In the genomic region with DNA sequence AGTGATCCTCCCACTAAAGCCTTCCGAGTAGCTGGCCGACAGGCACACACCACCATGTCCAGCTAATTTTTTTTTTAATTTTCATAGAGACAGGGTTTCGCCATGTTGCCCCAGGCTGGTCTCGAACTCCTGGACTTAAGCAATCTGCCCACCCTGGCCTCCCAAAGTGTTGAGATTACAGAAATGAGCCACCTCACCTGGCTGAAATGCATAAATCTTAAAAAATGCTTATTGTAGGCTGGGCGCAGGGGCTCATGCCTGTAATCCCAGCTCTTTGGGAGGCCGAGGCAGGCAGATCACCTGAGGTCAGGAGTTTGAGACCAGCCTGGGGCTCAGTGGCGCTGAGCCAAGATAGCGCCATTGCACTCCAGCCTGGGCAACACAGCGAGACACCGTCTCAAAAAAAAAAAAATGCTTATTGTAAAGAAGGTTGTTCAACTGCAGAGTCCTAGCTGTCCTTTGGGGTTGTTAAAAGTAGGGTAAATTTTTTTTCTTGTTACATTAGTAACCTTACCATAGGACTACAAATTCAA, we compare ENCODE assay signal across 26 cellular contexts. TPM values are rescaled to one million over a fixed set of nuclear protein-coding genes. Genes with fewer than 3 reads are reported as not detected.
DNase-seq lines count a peak whose midpoint lies in the region; ATAC-seq and TF ChIP-seq lines count a peak whose summit lies in the region.
"Had no signal": no experiment of that assay in that cellular context is flagged by ENCODE, and none has a peak within 500 bp of the region (broad histone marks: within the 10 kb centered on the region; RNA-seq: fewer than 3 reads in every experiment).

No MANE protein-coding gene starts in this region.

- H3K4me1 ChIP-seq in PC-9 (replicated peaks; ENCODE audit: insufficient read depth) (peaks cover 34% of the 10 kb centered on the region), esophagus squamous epithelium (peaks cover 3 to 46% (median 21%) of the 10 kb centered on the region in 3 donors)

- H3K9me3 ChIP-seq in AG04450 (ENCODE audit: control insufficient read depth, insufficient read depth, low read length) (peaks cover 4% of the 10 kb centered on the region), PC-9 (ENCODE audit: insufficient read depth, low read depth) (no peaks in the 10 kb centered on the region), esophagus squamous epithelium (no peaks in the 10 kb centered on the region)
- H3K9me3 ChIP-seq: heart right ventricle, lower lobe of right lung, spleen, upper lobe of left lung had no signal

- H3F3A ChIP-seq in PC-9 (ENCODE audit: insufficient read depth, low read depth) = peaks cover 32% of the 10 kb centered on the region

- TF ChIP-seq CTCF in AG04450 (IDR thresholded peaks at IDR 0.05; ENCODE audit: low read depth, low read length) (no peak), PC-9 (conservative IDR thresholded peaks at IDR 0.05) (no peak), esophagus squamous epithelium (IDR thresholded peaks at IDR 0.05) (no peak)

- H2AFZ ChIP-seq in PC-9 = no peak overlapping the region

- intact Hi-C loops in PC-9 (cut with micrococcal nuclease; ENCODE audit: unreplicated experiment) = loop anchor here (10.0 kb wide), 1 partner anchor 196 kb away; a partner anchor contains a TSS
- intact Hi-C loops in esophagus squamous epithelium (cut with DNase I) = no loop called here
- intact Hi-C loops in posterior vena cava (cut with DNase I) = no loop called here
- intact Hi-C loops in left ventricle myocardium superior (cut with micrococcal nuclease) = no loop called here

- H3K36me3 ChIP-seq in PC-9 (ENCODE audit: low read depth) (no peaks in the 10 kb centered on the region), esophagus squamous epithelium (no peaks in the 10 kb centered on the region)
- H3K36me3 ChIP-seq: heart right ventricle, lower lobe of right lung, spleen, upper lobe of left lung had no signal

- no peak for ATAC-seq in left ventricle myocardium superior
- ATAC-seq: activated naive CD8-positive, alpha-beta T cell treated with anti-CD3 and anti-CD28 coated beads, Interleukin-2, amount 50 U/mL, for 24 hours; heart right ventricle; lower lobe of right lung had no signal

- H3K27ac ChIP-seq in AG04450 (ENCODE audit: low read depth, low read length) (peak overlapping the region; percentile 59), PC-9 (peak overlapping the region; percentile 94), esophagus squamous epithelium (peak overlapping the region in 3 of 4 donors; percentile 1 to 81 (median 46)), caudate nucleus (ENCODE audit: low read depth, low read length) (no peak overlapping the region)
- H3K27ac ChIP-seq: lower lobe of right lung, upper lobe of left lung had no signal

- no peaks in the 10 kb centered on the region for H3K27me3 ChIP-seq in AG04450 (ENCODE audit: control insufficient read depth, insufficient read depth, low read length)
- no peaks in the 10 kb centered on the region for H3K27me3 ChIP-seq in PC-9 (ENCODE audit: insufficient read depth, low read depth)
- H3K27me3 ChIP-seq in esophagus squamous epithelium = no peaks in the 10 kb centered on the region
- H3K27me3 ChIP-seq: heart right ventricle, spleen, upper lobe of left lung had no signal

- DNase-seq in AG04450 (ENCODE audit: low read depth, low spot score) (no peak), PC-9 (no peak), esophagus squamous epithelium (lab: John Stamatoyannopoulos, UW) (no peak), posterior vena cava (ENCODE audit: low spot score) (peak; percentile 28), iPS-NIHi11 (ENCODE audit: low spot score) (no peak), left ventricle myocardium superior (no peak), caudate nucleus (lab: John Stamatoyannopoulos, UW) (no peak), HUDEP-2 (lab: John Stamatoyannopoulos, UW; ENCODE audit: unreplicated experiment in 76 of 76) (no peak)
- DNase-seq: activated B cell treated with CpG ODN at 0.5 μM for 24 hours; activated CD4-positive, alpha-beta memory T cell treated with anti-CD3 and anti-CD28 coated beads for 36 hours; activated effector memory CD4-positive, alpha-beta T cell treated with anti-CD3 and anti-CD28 coated beads, Interleukin-2, amount 50 U/mL, for 16 hours; activated naive CD8-positive, alpha-beta T cell treated with anti-CD3 and anti-CD28 coated beads, Interleukin-2, amount 50 U/mL, for 24 hours; heart right ventricle; lower lobe of right lung; MM.1S; NCI-H1417 treated with DMSO at 0.1 percent for 48 hours; NCI-H510A; RPMI8226; spleen; stimulated activated CD4-positive, alpha-beta T cell treated with anti-CD3 and anti-CD28 coated beads, Interleukin-4, amount 100 ng/mL, for 1 hour; stimulated activated naive CD4-positive, alpha-beta T cell; T1000; upper lobe of left lung had no signal

- WGBS in esophagus squamous epithelium, 2 donors = 70 to 71% methylated on average over 8 to 9 of the region's 10 CpGs

- no TSS peak for BruUV-seq in PC-9 (replicated peaks; lab: Mats Ljungman, UMichigan)

- TF ChIP-seq POLR2A in esophagus squamous epithelium (IDR thresholded peaks at IDR 0.05) = no peak

- peak overlapping the region; percentile 64 for H3K4me2 ChIP-seq in PC-9

- POLR2A ChIA-PET in AG04450 (lab: Yijun Ruan, JAX) = interaction anchor here (0.5 kb wide), 1 partner anchor 66 kb away, joined by 9 read pairs; no protein-coding TSS in a partner anchor
- POLR2A ChIA-PET in PC-9 (lab: Charles Lee; ENCODE audit: unreplicated experiment) = interaction anchor here (0.5 to 0.6 kb wide), 2 partner anchors 62 to 283 kb away, joined by 3 to 7 read pairs; a partner anchor contains a TSS

- CTCF ChIA-PET in AG04450 (lab: Charles Lee) (interaction anchor here (1.2 kb wide), 1 partner anchor 197 kb away, joined by 4 read pairs; no protein-coding TSS in a partner anchor), PC-9 (lab: Charles Lee) (no interaction called here)

- H3K4me3 ChIP-seq in AG04450 (ENCODE audit: low read depth, low read length) (no peak overlapping the region), PC-9 (no peak overlapping the region; the same call in 1 of the 2 replicates), esophagus squamous epithelium (no peak overlapping the region)
- H3K4me3 ChIP-seq: heart right ventricle, lower lobe of right lung, spleen, upper lobe of left lung had no signal

- peaks cover 33% of the 10 kb centered on the region for H3K79me2 ChIP-seq in PC-9 (ENCODE audit: low read depth)

- no peaks in the 10 kb centered on the region for H3K9me2 ChIP-seq in PC-9 (ENCODE audit: insufficient read depth)

- no peaks in the 10 kb centered on the region for H4K20me1 ChIP-seq in PC-9 (ENCODE audit: insufficient read depth)

RNA-seq across cellular contexts. Expression of a gene that starts 4.0 kb away (rescaled TPM):
- polyA plus RNA-seq in AG04450 (2011; rRNA removed) = 947 and 1,207 TPM in 2 replicates
- polyA minus RNA-seq in AG04450 (2011; rRNA and poly(A)+ RNA removed) = 1,413 and 1,753 TPM in 2 replicates
- total RNA-seq in PC-9 (2021) (449 and 490 TPM in 2 replicates), esophagus squamous epithelium (1,000 to 10,000 TPM in 1 of 4 donors, 100 to 1,000 TPM in 3; 587 to 1,132 (median 718) TPM), posterior vena cava (100 to 1,000 TPM; 172 to 219 TPM), left ventricle myocardium superior (31.4 TPM)

RNA-seq across cellular contexts. Expression of a gene that starts 34.0 kb away (rescaled TPM):
- not detected in 2 replicates for polyA plus RNA-seq in AG04450 (2011; rRNA removed)
- polyA minus RNA-seq in AG04450 (2011; rRNA and poly(A)+ RNA removed) = not detected in 2 replicates
- total RNA-seq in PC-9 (2021) (0.46 and 0.60 TPM in 2 replicates), esophagus squamous epithelium (under 1 TPM in 1 of 4 donors, not detected in 3; 0.57 TPM), posterior vena cava (under 1 TPM; 0.32 to 0.67 TPM), left ventricle myocardium superior (not detected)
- total RNA-seq: activated B cell treated with CpG ODN at 0.5 μM for 24 hours; activated CD4-positive, alpha-beta memory T cell treated with anti-CD3 and anti-CD28 coated beads for 36 hours; fibroblast of villous mesenchyme; renal cortical epithelial cell had no signal
- polyA plus RNA-seq: CD14-positive monocyte had no signal
